In the genomic region with DNA sequence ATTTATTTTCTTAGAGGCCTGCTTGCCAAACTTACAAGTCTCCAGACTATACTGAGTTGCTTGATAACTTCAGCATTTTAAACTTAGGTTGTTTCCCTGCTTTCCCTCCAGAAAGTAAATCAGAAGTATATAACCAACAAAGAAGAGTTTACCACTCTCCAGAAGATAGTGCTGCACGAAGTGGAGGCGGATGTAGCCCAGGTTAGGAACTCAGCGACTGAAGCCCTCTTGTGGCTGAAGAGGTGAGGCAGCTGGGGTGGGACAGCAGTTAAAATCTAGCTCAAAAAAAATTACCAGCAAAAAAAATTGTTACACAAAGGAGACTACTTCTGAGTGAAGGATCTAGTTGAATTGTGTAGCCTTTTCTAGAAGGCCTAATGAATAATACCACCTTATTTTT, we compare ENCODE assay signal across 8 cellular contexts. TPM values are rescaled to one million over a fixed set of nuclear protein-coding genes. Genes with fewer than 3 reads are reported as not detected.
A peak's percentile ranks its signal among the peaks of the same experiment; 100 is the strongest.
DNase-seq lines count a peak whose midpoint lies in the region; ATAC-seq and FAIRE-seq lines count a peak whose summit lies in the region.
"Not testable (repeated sequence)": the region's sequence is repeated elsewhere in the genome, so short reads cannot be mapped to it uniquely, and the experiment has no call there.

No MANE protein-coding gene starts in this region.

- DNase-seq in AG20443 (ENCODE audit: low spot score), result peak; percentile 32
- peak; percentile 4 for DNase-seq in NCI-H748 treated with DMSO at 0.1 percent for 48 hours (lab: John Stamatoyannopoulos, UW)
- DNase-seq in activated CD4-positive, alpha-beta T cell treated with anti-CD3 and anti-CD28 coated beads, Interleukin-2, amount 10 ng/mL, durations not matched to agents 24 days and 14 days, result peak; percentile 78
- not testable (repeated sequence) for DNase-seq in central memory CD8-positive, alpha-beta T cell (ENCODE audit: low spot score in 2 of 2)
- peak; percentile 44 for DNase-seq in iris pigment epithelial cell (ENCODE audit: low read depth)
- DNase-seq in small intestine, result peak; percentile 5

- not testable (repeated sequence) for H3K27me3 ChIP-seq in small intestine (ENCODE audit: control insufficient read depth in 2 of 2, insufficient read depth in 2 of 2, low read length in 2 of 2)

- not testable (repeated sequence) for H3K36me3 Mint-ChIP-seq in activated CD4-positive, alpha-beta T cell treated with anti-CD3 and anti-CD28 coated beads, Interleukin-2, amount 10 ng/mL, durations not matched to agents 24 days and 14 days (ENCODE audit: low read depth); central memory CD8-positive, alpha-beta T cell (ENCODE audit: insufficient read depth)

- not testable (repeated sequence) for H3K4me3 Mint-ChIP-seq in activated CD4-positive, alpha-beta T cell treated with anti-CD3 and anti-CD28 coated beads, Interleukin-2, amount 10 ng/mL, durations not matched to agents 24 days and 14 days; central memory CD8-positive, alpha-beta T cell

- not testable (repeated sequence) for H3K27me3 Mint-ChIP-seq in activated CD4-positive, alpha-beta T cell treated with anti-CD3 and anti-CD28 coated beads, Interleukin-2, amount 10 ng/mL, durations not matched to agents 24 days and 14 days; central memory CD8-positive, alpha-beta T cell

- H3K9me3 ChIP-seq in small intestine (ENCODE audit: control insufficient read depth, low read depth), result not testable (repeated sequence)

- not testable (repeated sequence) for H3K4me1 Mint-ChIP-seq in activated CD4-positive, alpha-beta T cell treated with anti-CD3 and anti-CD28 coated beads, Interleukin-2, amount 10 ng/mL, durations not matched to agents 24 days and 14 days; central memory CD8-positive, alpha-beta T cell

- ATAC-seq in GM18907 (IDR thresholded peaks at IDR 0.05; ENCODE audit: unreplicated experiment), result peak; percentile 83
- ATAC-seq in HG03139 (IDR thresholded peaks at IDR 0.05; ENCODE audit: unreplicated experiment), result peak; percentile 63
- peak; percentile 58 for ATAC-seq in central memory CD8-positive, alpha-beta T cell (replicated peaks; ENCODE audit: extremely low read depth, poor library complexity, severe bottlenecking)

- H3K4me1 ChIP-seq in small intestine (ENCODE audit: control insufficient read depth in 2 of 2, insufficient read depth in 1 of 2, low read depth in 1 of 2, low read length in 1 of 2), result not testable (repeated sequence)

- 27 to 35% (median 31%) methylated on average over 3 of the region's 3 CpGs for WGBS in small intestine, 3 donors

- not testable (repeated sequence) for H3K27ac ChIP-seq in small intestine (ENCODE audit: low read depth in 1 of 2, low read length in 1 of 2)

- FAIRE-seq in small intestine (lab: Jason Lieb, UNC), result not testable (repeated sequence)

- intact Hi-C loops in activated CD4-positive, alpha-beta T cell treated with anti-CD3 and anti-CD28 coated beads, Interleukin-2, amount 10 ng/mL, durations not matched to agents 24 days and 14 days (cut with micrococcal nuclease), result loop anchor here (2.0 to 5.0 kb wide), 3 partner anchors 33 to 313 kb away; a partner anchor contains a TSS

- not testable (repeated sequence) for H3K9me3 Mint-ChIP-seq in activated CD4-positive, alpha-beta T cell treated with anti-CD3 and anti-CD28 coated beads, Interleukin-2, amount 10 ng/mL, durations not matched to agents 24 days and 14 days; central memory CD8-positive, alpha-beta T cell

- peaks cover 0 to 10% of the 10 kb centered on the region in 2 donors for H3K36me3 ChIP-seq in small intestine (ENCODE audit: control insufficient read depth in 2 of 2, insufficient read depth in 2 of 2, low read length in 2 of 2)

- not testable (repeated sequence) for H3K4me3 ChIP-seq in small intestine (ENCODE audit: low read depth in 1 of 2, low read length in 2 of 2)

- not testable (repeated sequence) for H3K27ac Mint-ChIP-seq in activated CD4-positive, alpha-beta T cell treated with anti-CD3 and anti-CD28 coated beads, Interleukin-2, amount 10 ng/mL, durations not matched to agents 24 days and 14 days; central memory CD8-positive, alpha-beta T cell (ENCODE audit: low read depth)

RNA-seq across cellular contexts. Expression of a gene that starts 33.6 kb away (rescaled TPM):
- total RNA-seq in activated CD4-positive, alpha-beta T cell treated with anti-CD3 and anti-CD28 coated beads, Interleukin-2, amount 10 ng/mL, durations not matched to agents 24 days and 14 days, result 10.5 and 10.7 TPM in 2 replicates
- polyA plus RNA-seq in small intestine, result 1 to 10 TPM; 3.8 to 5.0 (median 4.0) TPM

RNA-seq across cellular contexts. Expression of a gene that starts 35.3 kb away (rescaled TPM):
- total RNA-seq in activated CD4-positive, alpha-beta T cell treated with anti-CD3 and anti-CD28 coated beads, Interleukin-2, amount 10 ng/mL, durations not matched to agents 24 days and 14 days, result 8.2 and 8.6 TPM in 2 replicates
- 1 to 10 TPM in 1 of 3 donors, under 1 TPM in 2; 0.45 to 3.1 (median 0.54) TPM for polyA plus RNA-seq in small intestine
